ENCODE assay signal across 9 cellular contexts in genomic region chr13:49652691-49653305, GRCh38. TPM values are rescaled to one million over a fixed set of nuclear protein-coding genes. Genes with fewer than 3 reads are reported as not detected.
DNase-seq lines count a peak whose midpoint lies in the region; ATAC-seq, FAIRE-seq and TF ChIP-seq lines count a peak whose summit lies in the region.
"Had no signal": no experiment of that assay in that cellular context is flagged by ENCODE, and none has a peak within 500 bp of the region (broad histone marks: within the 10 kb centered on the region; RNA-seq: fewer than 3 reads in every experiment).

No MANE protein-coding gene starts in this region.

- H3K27me3 ChIP-seq in keratinocyte (ENCODE audit: control insufficient read depth, extremely low read depth, insufficient read depth, low read length), result no peaks in the 10 kb centered on the region

- no peaks in the 10 kb centered on the region for H3K9me1 ChIP-seq in keratinocyte (ENCODE audit: control insufficient read depth, extremely low read depth, insufficient read depth, low read length)

- peak; percentile 78 for FAIRE-seq in keratinocyte (lab: Jason Lieb, UNC)

- no peak overlapping the region for H3K4me2 ChIP-seq in keratinocyte (ENCODE audit: control insufficient read depth, extremely low read depth, insufficient read depth, low read depth, low read length)

- H3K27me3 Mint-ChIP-seq in activated naive CD8-positive, alpha-beta T cell treated with anti-CD3 and anti-CD28 coated beads for 36 hours, result no peaks in the 10 kb centered on the region
- H3K27me3 Mint-ChIP-seq in type B pancreatic cell, result no peaks in the 10 kb centered on the region
- H3K27me3 Mint-ChIP-seq: stimulated activated naive CD8-positive, alpha-beta T cell treated with anti-CD3 and anti-CD28 coated beads, Interleukin-15, Interleukin-2, amounts not matched to agents 100 ng/mL and 50 ng/mL, for 24 hours had no signal

- dilution Hi-C loops in keratinocyte (cut with MboI; ENCODE audit: extremely low pct_ligation_motif_present, low sequenced_read_pairs), result no loop called here

- H3K79me2 ChIP-seq in keratinocyte (ENCODE audit: control insufficient read depth, insufficient read depth, low read length), result no peaks in the 10 kb centered on the region

- no peak overlapping the region for H3K27ac Mint-ChIP-seq in activated naive CD8-positive, alpha-beta T cell treated with anti-CD3 and anti-CD28 coated beads for 36 hours
- no peak overlapping the region for H3K27ac Mint-ChIP-seq in type B pancreatic cell
- H3K27ac Mint-ChIP-seq: stimulated activated naive CD8-positive, alpha-beta T cell treated with anti-CD3 and anti-CD28 coated beads, Interleukin-15, Interleukin-2, amounts not matched to agents 100 ng/mL and 50 ng/mL, for 24 hours had no signal

- no peaks in the 10 kb centered on the region for H3K9me3 Mint-ChIP-seq in activated naive CD8-positive, alpha-beta T cell treated with anti-CD3 and anti-CD28 coated beads for 36 hours
- no peaks in the 10 kb centered on the region for H3K9me3 Mint-ChIP-seq in type B pancreatic cell
- H3K9me3 Mint-ChIP-seq: stimulated activated naive CD8-positive, alpha-beta T cell treated with anti-CD3 and anti-CD28 coated beads, Interleukin-15, Interleukin-2, amounts not matched to agents 100 ng/mL and 50 ng/mL, for 24 hours had no signal

- no peaks in the 10 kb centered on the region for H3K9me3 ChIP-seq in keratinocyte (ENCODE audit: control insufficient read depth, low read depth, low read length)

- H3K4me3 ChIP-seq in keratinocyte (ENCODE audit: control insufficient read depth in 2 of 3, extremely low read depth in 1 of 3, insufficient read depth in 2 of 3, low read depth in 1 of 3, low read length in 3 of 3), result no peak overlapping the region

- TF ChIP-seq CTCF in keratinocyte (optimal IDR thresholded peaks at IDR 0.05 in 1 of 3, IDR thresholded peaks at IDR 0.05 in 1 of 3, conservative IDR thresholded peaks at IDR 0.05 in 1 of 3; ENCODE audit: extremely low read depth in 1 of 3, insufficient read depth in 2 of 3, low read length in 3 of 3), result peak; percentile 45 to 79 (median 68)
- TF ChIP-seq CTCF in type B pancreatic cell (conservative IDR thresholded peaks at IDR 0.05), result peak; percentile 72

- no peaks in the 10 kb centered on the region for H4K20me1 ChIP-seq in keratinocyte (ENCODE audit: control insufficient read depth, extremely low read depth, insufficient read depth, low read length)

- no peaks in the 10 kb centered on the region for H3K36me3 ChIP-seq in keratinocyte (ENCODE audit: control insufficient read depth in 2 of 2, extremely low read depth in 1 of 2, insufficient read depth in 2 of 2, low read length in 2 of 2)

- H2AFZ ChIP-seq in keratinocyte (ENCODE audit: control insufficient read depth, low read length), result no peak overlapping the region

- H3K27ac ChIP-seq in keratinocyte (ENCODE audit: control insufficient read depth, insufficient read depth, low read length), result no peak overlapping the region

- no peaks in the 10 kb centered on the region for H3K4me1 Mint-ChIP-seq in activated naive CD8-positive, alpha-beta T cell treated with anti-CD3 and anti-CD28 coated beads for 36 hours
- peaks cover 4% of the 10 kb centered on the region for H3K4me1 Mint-ChIP-seq in type B pancreatic cell (ENCODE audit: unreplicated experiment)

- H3K4me3 Mint-ChIP-seq in activated naive CD8-positive, alpha-beta T cell treated with anti-CD3 and anti-CD28 coated beads for 36 hours, result no peak overlapping the region
- H3K4me3 Mint-ChIP-seq in type B pancreatic cell, result no peak overlapping the region
- H3K4me3 Mint-ChIP-seq: stimulated activated naive CD8-positive, alpha-beta T cell treated with anti-CD3 and anti-CD28 coated beads, Interleukin-15, Interleukin-2, amounts not matched to agents 100 ng/mL and 50 ng/mL, for 24 hours had no signal

- DNase-seq in AG20443 (ENCODE audit: low spot score) (peak; percentile 69), NCI-H1930 (lab: John Stamatoyannopoulos, UW) (peak; percentile 33 to 39), keratinocyte (ENCODE audit: low read depth, low spot score) (no peak), type B pancreatic cell (ENCODE audit: extremely low spot score, unreplicated experiment) (no peak), mucosa of gallbladder (ENCODE audit: low spot score) (no peak)
- peak; percentile 23 for DNase-seq in activated naive CD8-positive, alpha-beta T cell treated with anti-CD3 and anti-CD28 coated beads for 36 hours

- H3K9ac ChIP-seq in keratinocyte (ENCODE audit: control insufficient read depth, extremely low read depth, insufficient read depth, low read length), result no peak overlapping the region

- no peaks in the 10 kb centered on the region for H3K4me1 ChIP-seq in keratinocyte (ENCODE audit: control insufficient read depth, extremely low read depth, insufficient read depth, low read length)

- ATAC-seq in GM18498 (IDR thresholded peaks at IDR 0.05; ENCODE audit: unreplicated experiment) (peak; percentile 51), GM18909 (IDR thresholded peaks at IDR 0.05; ENCODE audit: poor library complexity, unreplicated experiment) (no peak)

- peaks cover 3% of the 10 kb centered on the region for H3K36me3 Mint-ChIP-seq in activated naive CD8-positive, alpha-beta T cell treated with anti-CD3 and anti-CD28 coated beads for 36 hours
- H3K36me3 Mint-ChIP-seq in type B pancreatic cell, result peaks cover 1% of the 10 kb centered on the region

RNA-seq across cellular contexts. Expression of gene ARL11, which starts 24.5 kb away (rescaled TPM):
- 1 to 10 TPM in 1 of 2 experiments, under 1 TPM in 1; 0.97 to 1.1 TPM for total RNA-seq in activated naive CD8-positive, alpha-beta T cell treated with anti-CD3 and anti-CD28 coated beads for 36 hours
- 0.49 to 0.58 TPM (median 0.55 TPM) in 3 replicates for polyA plus RNA-seq in keratinocyte
- polyA plus RNA-seq in keratinocyte (2011; ENCODE audit: low read depth), result 0.39 TPM
- 0.29 and 0.36 TPM in 2 replicates for polyA plus RNA-seq in keratinocyte (2011; cell fraction: cytosol; rRNA removed)
- 0.33 and 0.39 TPM in 2 replicates for polyA plus RNA-seq in keratinocyte (2011; cell fraction: nucleus; rRNA removed)
- 0.14 and 0.34 TPM in 2 replicates for polyA plus RNA-seq in keratinocyte (2012; ENCODE audit: low replicate concordance)
- 0.26 to 0.33 TPM (median 0.29 TPM) in 3 replicates for polyA minus RNA-seq in keratinocyte
- 0.58 TPM for polyA minus RNA-seq in keratinocyte (2011; cell fraction: cytosol; rRNA and poly(A)+ RNA removed)
- polyA minus RNA-seq in keratinocyte (2011; cell fraction: nucleus; rRNA and poly(A)+ RNA removed), result 0.11 and 0.16 TPM in 2 replicates
- total RNA-seq in type B pancreatic cell (ENCODE audit: low replicate concordance), result 0.83 TPM in 1 of 2 replicates, not detected in the other
- 2.8 TPM for total RNA-seq in mucosa of gallbladder

RNA-seq across cellular contexts. Expression of gene EBPL, which starts 38.5 kb away (rescaled TPM):
- total RNA-seq in activated naive CD8-positive, alpha-beta T cell treated with anti-CD3 and anti-CD28 coated beads for 36 hours, result 10 to 100 TPM; 54.8 to 60.0 TPM
- polyA plus RNA-seq in keratinocyte, result 83.7 to 107 TPM (median 84.2 TPM) in 3 replicates
- polyA plus RNA-seq in keratinocyte (2011; ENCODE audit: low read depth), result 21.5 TPM
- 79.8 and 101 TPM in 2 replicates for polyA plus RNA-seq in keratinocyte (2011; cell fraction: cytosol; rRNA removed)
- polyA plus RNA-seq in keratinocyte (2011; cell fraction: nucleus; rRNA removed), result 44.6 and 67.3 TPM in 2 replicates
- 57.2 and 68.2 TPM in 2 replicates for polyA plus RNA-seq in keratinocyte (2012; ENCODE audit: low replicate concordance)
- polyA minus RNA-seq in keratinocyte, result 8.6 to 46.6 TPM (median 43.1 TPM) in 3 replicates
- 51.8 TPM for polyA minus RNA-seq in keratinocyte (2011; cell fraction: cytosol; rRNA and poly(A)+ RNA removed)
- polyA minus RNA-seq in keratinocyte (2011; cell fraction: nucleus; rRNA and poly(A)+ RNA removed), result 12.6 and 15.4 TPM in 2 replicates
- total RNA-seq in type B pancreatic cell (ENCODE audit: low replicate concordance) (32.2 and 56.5 TPM in 2 replicates), mucosa of gallbladder (34.1 TPM)

Comparison
In these comparisons a context has a peak if more than half of its experiments do, and no peak if none do; other contexts are left out.
1. DNase-seq: peak in AG20443 (single experiment), NCI-H1930 (2 of 2) and activated naive CD8-positive, alpha-beta T cell treated with anti-CD3 and anti-CD28 coated beads for 36 hours (single experiment); none in keratinocyte (single experiment), type B pancreatic cell (single experiment) and mucosa of gallbladder (single experiment).